Comparison of ENCODE assay signal across 9 cellular contexts in the genomic region with DNA sequence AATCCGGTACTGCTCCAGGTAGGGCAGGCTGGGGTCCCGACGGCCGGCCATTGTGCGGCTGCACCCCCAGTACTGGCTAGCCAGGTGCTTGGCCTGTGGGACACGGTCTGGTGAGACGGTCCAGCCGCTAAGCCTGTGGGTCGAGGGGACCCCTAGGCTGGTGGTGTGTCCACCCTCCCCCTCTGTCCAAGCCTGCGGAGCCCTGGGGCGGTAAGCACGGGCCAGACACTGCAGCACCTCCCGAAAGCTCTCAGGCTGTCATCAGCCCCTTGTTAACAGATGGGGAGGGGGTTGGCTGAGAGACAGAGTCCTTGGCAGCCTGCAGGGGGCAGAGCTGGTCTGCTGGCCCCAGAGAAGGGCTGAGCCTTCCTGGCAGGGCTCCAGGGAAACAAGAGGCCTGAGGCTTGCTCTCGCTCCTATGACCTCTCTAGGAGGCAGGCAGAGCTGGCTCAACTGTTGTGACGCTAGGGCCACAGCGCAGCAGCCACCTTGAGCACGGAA. TPM values are rescaled to one million over a fixed set of nuclear protein-coding genes. Genes with fewer than 3 reads are reported as not detected.
DNase-seq lines count a peak whose midpoint lies in the region; ATAC-seq and TF ChIP-seq lines count a peak whose summit lies in the region.
"Had no signal": no experiment of that assay in that cellular context is flagged by ENCODE, and none has a peak within 500 bp of the region (broad histone marks: within the 10 kb centered on the region; RNA-seq: fewer than 3 reads in every experiment).

No MANE protein-coding gene starts in this region.

- no peak overlapping the region for H4K8ac ChIP-seq in mesendoderm (ENCODE audit: low read depth, low read length)

- WGBS in mesendoderm (ENCODE audit: extremely low coverage, insufficient coverage, low lambda C conversion rate): no CpG with 5 or more reads among the region's 17 CpGs

- intact Hi-C loops in colonic mucosa (cut with DNase I): no loop called here

- no peak overlapping the region for H3K4me2 ChIP-seq in mesendoderm (ENCODE audit: low read length)

- no peak overlapping the region for H3K4me3 ChIP-seq in MG63
- no peak overlapping the region for H3K4me3 ChIP-seq in colonic mucosa
- H3K4me3 ChIP-seq in mesendoderm (ENCODE audit: low read length): no peak overlapping the region

- ATAC-seq in HG02610 (IDR thresholded peaks at IDR 0.05; ENCODE audit: unreplicated experiment) (no peak), GM18498 (IDR thresholded peaks at IDR 0.05; ENCODE audit: unreplicated experiment) (no peak)

- H3K4me1 ChIP-seq in colonic mucosa (no peaks in the 10 kb centered on the region), mesendoderm (ENCODE audit: control insufficient read depth, low read depth, low read length) (no peaks in the 10 kb centered on the region)

- H3K79me2 ChIP-seq in mesendoderm (ENCODE audit: control insufficient read depth, insufficient read depth, low read length): no peaks in the 10 kb centered on the region

- H3K9me3 ChIP-seq in MG63 (no peaks in the 10 kb centered on the region), colonic mucosa (no peaks in the 10 kb centered on the region)

- H3K4ac ChIP-seq in mesendoderm (ENCODE audit: low read depth, low read length): no peak overlapping the region

- no peak overlapping the region for H3K27ac ChIP-seq in colonic mucosa
- no peak overlapping the region for H3K27ac ChIP-seq in mesendoderm (ENCODE audit: low read depth, low read length)

- H3K18ac ChIP-seq in mesendoderm (ENCODE audit: low read length): no peak overlapping the region

- no peaks in the 10 kb centered on the region for H3K79me1 ChIP-seq in mesendoderm (ENCODE audit: low read length)

- no peak overlapping the region for H4K5ac ChIP-seq in mesendoderm (ENCODE audit: low read length)

- H2AK5ac ChIP-seq in mesendoderm (ENCODE audit: low read length): no peak overlapping the region

- DNase-seq in DMS153 (lab: John Stamatoyannopoulos, UW) (peak; percentile 38), MG63 (peak; percentile 70), colonic mucosa (no peak), mesendoderm (peak; percentile 80), GM19238 (ENCODE audit: insufficient read length, low spot score) (no peak), amniotic stem cell (lab: John Stamatoyannopoulos, UW) (no peak)
- DNase-seq: activated T-cell treated with anti-CD3 and anti-CD28 coated beads, Interleukin-2, amount 50 U/mL, for 48 hours had no signal

- H3K23ac ChIP-seq in mesendoderm (ENCODE audit: low read length): no peak overlapping the region

- H2BK5ac ChIP-seq in mesendoderm (ENCODE audit: low read length): no peak overlapping the region

- no peak overlapping the region for H3K9ac ChIP-seq in colonic mucosa (ENCODE audit: low read depth in 2 of 2, low read length in 2 of 2)
- no peak overlapping the region for H3K9ac ChIP-seq in mesendoderm (ENCODE audit: low read length)

- no peak overlapping the region for H2BK15ac ChIP-seq in mesendoderm (replicated peaks; ENCODE audit: low read depth)

- peaks cover 94% of the 10 kb centered on the region for H3K36me3 ChIP-seq in MG63
- peaks cover 29% of the 10 kb centered on the region for H3K36me3 ChIP-seq in colonic mucosa
- H3K36me3 ChIP-seq in mesendoderm (ENCODE audit: control insufficient read depth, insufficient read depth, low read length): no peaks in the 10 kb centered on the region

- H3K27me3 ChIP-seq in MG63: no peaks in the 10 kb centered on the region
- no peaks in the 10 kb centered on the region for H3K27me3 ChIP-seq in colonic mucosa
- no peaks in the 10 kb centered on the region for H3K27me3 ChIP-seq in mesendoderm (ENCODE audit: insufficient read depth, low read length, poor library complexity)

- TF ChIP-seq CTCF in colonic mucosa (IDR thresholded peaks at IDR 0.05): peak; percentile 30

- no peak overlapping the region for H3K56ac ChIP-seq in mesendoderm (ENCODE audit: low read length)

- H2BK120ac ChIP-seq in mesendoderm (ENCODE audit: low read depth, low read length): no peak overlapping the region

RNA-seq across cellular contexts. Expression of a gene that starts 11.8 kb away (rescaled TPM):
- 25.5 and 30.6 TPM in 2 replicates for total RNA-seq in MG63 (2014; rRNA removed; shearing (Covaris generic); ENCODE audit: low replicate concordance)
- total RNA-seq in colonic mucosa: 10 to 100 TPM in 1 of 2 donors, 1 to 10 TPM in 1; 8.6 to 17.5 TPM
- 9.5 TPM for polyA plus RNA-seq in mesendoderm (2013, experiment 1 of 2)
- polyA plus RNA-seq in mesendoderm (2013, experiment 2 of 2): 9.3 TPM

RNA-seq across cellular contexts. Expression of a gene that starts 37.2 kb away (rescaled TPM):
- total RNA-seq in MG63 (2014; rRNA removed; shearing (Covaris generic); ENCODE audit: low replicate concordance): 69.1 and 101 TPM in 2 replicates
- total RNA-seq in colonic mucosa: 100 to 1,000 TPM in 1 of 2 donors, 10 to 100 TPM in 1; 89.3 to 136 TPM
- 24.2 TPM for polyA plus RNA-seq in mesendoderm (2013, experiment 1 of 2)
- polyA plus RNA-seq in mesendoderm (2013, experiment 2 of 2): 24.9 TPM

RNA-seq across cellular contexts. Expression of a gene that starts 49.7 kb away (rescaled TPM):
- total RNA-seq in MG63 (2014; rRNA removed; shearing (Covaris generic); ENCODE audit: low replicate concordance): 484 and 538 TPM in 2 replicates
- 100 to 1,000 TPM; 262 to 388 TPM for total RNA-seq in colonic mucosa
- 52.0 TPM for polyA plus RNA-seq in mesendoderm (2013, experiment 1 of 2)
- polyA plus RNA-seq in mesendoderm (2013, experiment 2 of 2): 62.0 TPM

Comparison
In these comparisons a context has a peak if more than half of its experiments do, and no peak if none do; other contexts are left out.
1. DNase-seq: peak in DMS153 (single experiment), MG63 (single experiment) and mesendoderm (single experiment); none in colonic mucosa (single experiment), GM19238 (single experiment) and amniotic stem cell (single experiment).